18 cellular contexts compared by ENCODE assay signal in genomic region chr5:59064256-59064655, GRCh38.
"Had no signal": no experiment of that assay in that cellular context is flagged by ENCODE, and none has a peak within 500 bp of the region (broad histone marks: within the 10 kb centered on the region; RNA-seq: fewer than 3 reads in every experiment).

No MANE protein-coding gene starts in this region.

- H3K36me3 ChIP-seq: cardiac muscle cell, esophagus squamous epithelium, left lung, right atrium auricular region, tibial nerve had no signal

- H3K4me3 ChIP-seq: cardiac muscle cell, esophagus squamous epithelium, left lung, lung, right atrium auricular region, smooth muscle cell, tibial nerve had no signal

- H3K27ac ChIP-seq: cardiac muscle cell, esophagus squamous epithelium, foreskin keratinocyte, left lung, neutrophil, right atrium auricular region, tibial nerve had no signal

- ATAC-seq: foreskin keratinocyte; naive thymus-derived CD4-positive, alpha-beta T cell; stimulated activated memory B cell treated with anti-CD40 and anti-IgM and Interleukin-4, amounts not matched to agents 10 μg/mL and 1 μg/mL and 100 μg/mL, for 72 hours had no signal

- DNase-seq: cerebellar nuclear complex; esophagus squamous epithelium; foreskin keratinocyte; head of caudate nucleus; hippocampal formation; left lung; mesendoderm; naive thymus-derived CD4-positive, alpha-beta T cell; nephron progenitor cell; posterior cingulate gyrus; stimulated activated CD4-positive, alpha-beta T cell treated with anti-CD3 and anti-CD28 coated beads, Interleukin-4, amount 100 ng/mL, for 1 hour had no signal

- H3K4me2 ChIP-seq: smooth muscle cell had no signal

- H3K27me3 ChIP-seq: cardiac muscle cell, esophagus squamous epithelium, foreskin keratinocyte, left lung, neutrophil, right atrium auricular region, tibial nerve had no signal

- H3K9me3 ChIP-seq: esophagus squamous epithelium, left lung, neutrophil, right atrium auricular region, tibial nerve had no signal
